8 cellular contexts compared by ENCODE assay signal in genomic region chr11:67265633-67266423, GRCh38. TPM values are rescaled to one million over a fixed set of nuclear protein-coding genes. Genes with fewer than 3 reads are reported as not detected.
DNase-seq lines count a peak whose midpoint lies in the region; ATAC-seq and TF ChIP-seq lines count a peak whose summit lies in the region.

No MANE protein-coding gene starts in this region.

- peak in 2 of 3 donors; percentile 46 to 76 for TF ChIP-seq CTCF in omental fat pad (IDR thresholded peaks at IDR 0.05)

- H3K27ac ChIP-seq in urinary bladder (ENCODE audit: low read depth), result no peak overlapping the region

- H3K36me3 ChIP-seq in urinary bladder (ENCODE audit: insufficient read depth), result no peaks in the 10 kb centered on the region

- H3K4me1 ChIP-seq in urinary bladder (ENCODE audit: insufficient read depth), result peaks cover under 1% of the 10 kb centered on the region

- peak; percentile 75 for DNase-seq in NCI-H2227 (lab: John Stamatoyannopoulos, UW; ENCODE audit: unreplicated experiment)
- no peak for DNase-seq in NCI-H2227 treated with DMSO at 0.1 percent for 48 hours (lab: John Stamatoyannopoulos, UW)
- peak; percentile 77 for DNase-seq in RPMI8226
- DNase-seq in activated gamma-delta T cell treated with anti-CD3 and anti-CD28 coated beads, Interleukin-2, amount 50 U/mL, for 16 hours (ENCODE audit: low read depth), result peak; percentile 68
- DNase-seq in globus pallidus (ENCODE audit: low spot score), result peak; percentile 64
- DNase-seq in omental fat pad (ENCODE audit: low spot score), result peak; percentile 47

- WGBS in urinary bladder, result 13% methylated on average over 47 of the region's 47 CpGs

- H3K4me3 ChIP-seq in urinary bladder (ENCODE audit: low read depth, low read length), result peak overlapping the region; percentile 95

- ATAC-seq in HG03442 (IDR thresholded peaks at IDR 0.05; ENCODE audit: unreplicated experiment) (peak; percentile 49), omental fat pad (ENCODE audit: low FRiP score) (peak; percentile 68)

RNA-seq across cellular contexts. Expression of gene GRK2, which starts 0.4 kb away (rescaled TPM):
- total RNA-seq in omental fat pad (100 to 1,000 TPM in 1 of 4 donors, 10 to 100 TPM in 3; 42.6 to 106 (median 50.7) TPM), urinary bladder (21.1 TPM)
- 66.3 TPM for polyA plus RNA-seq in urinary bladder

RNA-seq across cellular contexts. Expression of gene ANKRD13D, which starts 23.3 kb away (rescaled TPM):
- 10 to 100 TPM; 18.6 to 78.2 (median 28.6) TPM for total RNA-seq in omental fat pad
- total RNA-seq in urinary bladder, result 25.2 TPM
- polyA plus RNA-seq in urinary bladder, result 44.0 TPM

RNA-seq across cellular contexts. Expression of gene SSH3, which starts 37.5 kb away (rescaled TPM):
- 10 to 100 TPM; 22.6 to 44.6 (median 28.3) TPM for total RNA-seq in omental fat pad
- total RNA-seq in urinary bladder, result 23.6 TPM
- 52.7 TPM for polyA plus RNA-seq in urinary bladder
